In the genomic region with DNA sequence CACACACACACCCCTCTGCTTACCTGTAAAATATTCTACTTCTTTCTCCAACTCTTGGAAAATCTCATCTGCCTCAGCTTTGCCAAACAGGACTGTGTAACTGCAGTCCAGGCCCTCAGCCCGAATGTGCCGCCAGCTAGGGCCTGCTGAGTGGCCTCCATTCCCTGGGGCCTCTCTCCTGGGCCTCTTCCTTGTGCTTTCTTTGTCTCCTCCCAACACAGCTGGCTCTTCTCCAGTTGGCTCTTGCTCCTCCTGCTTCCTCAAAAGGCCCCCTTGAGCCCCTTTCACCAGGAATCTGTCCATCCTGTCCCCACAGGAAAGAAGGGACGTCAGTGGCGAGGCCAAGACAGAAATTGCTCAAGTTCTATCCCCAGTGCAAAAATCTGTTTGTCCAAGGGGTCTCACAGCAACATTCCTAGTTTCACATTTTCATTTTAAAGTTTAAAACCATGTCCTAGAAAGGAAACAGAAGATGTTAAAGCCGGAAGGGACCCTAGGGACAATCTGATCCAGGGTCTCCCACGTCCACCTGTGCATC, we compare ENCODE assay signal across 2 cellular contexts.
TF ChIP-seq lines count a peak whose summit lies in the region.

No MANE protein-coding gene starts in this region.

TF ChIP-seq in SK-N-SH, 30 proteins besides CTCF, POLR2A, EP300 and RAD21 (continued from another document):
- TF ChIP-seq, protein P1, sequence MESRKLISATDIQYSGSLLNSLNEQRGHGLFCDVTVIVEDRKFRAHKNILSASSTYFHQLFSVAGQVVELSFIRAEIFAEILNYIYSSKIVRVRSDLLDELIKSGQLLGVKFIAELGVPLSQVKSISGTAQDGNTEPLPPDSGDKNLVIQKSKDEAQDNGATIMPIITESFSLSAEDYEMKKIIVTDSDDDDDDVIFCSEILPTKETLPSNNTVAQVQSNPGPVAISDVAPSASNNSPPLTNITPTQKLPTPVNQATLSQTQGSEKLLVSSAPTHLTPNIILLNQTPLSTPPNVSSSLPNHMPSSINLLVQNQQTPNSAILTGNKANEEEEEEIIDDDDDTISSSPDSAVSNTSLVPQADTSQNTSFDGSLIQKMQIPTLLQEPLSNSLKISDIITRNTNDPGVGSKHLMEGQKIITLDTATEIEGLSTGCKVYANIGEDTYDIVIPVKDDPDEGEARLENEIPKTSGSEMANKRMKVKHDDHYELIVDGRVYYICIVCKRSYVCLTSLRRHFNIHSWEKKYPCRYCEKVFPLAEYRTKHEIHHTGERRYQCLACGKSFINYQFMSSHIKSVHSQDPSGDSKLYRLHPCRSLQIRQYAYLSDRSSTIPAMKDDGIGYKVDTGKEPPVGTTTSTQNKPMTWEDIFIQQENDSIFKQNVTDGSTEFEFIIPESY (IDR thresholded peaks at IDR 0.05; ENCODE audit: borderline replicate concordance, low read depth): no peak

TF ChIP-seq in SK-N-SH treated with all-trans-retinoic acid at 6 μM for 48 hours, 23 proteins besides CTCF, POLR2A, EP300 and RAD21 (continued from another document):
- TF ChIP-seq, protein P2, sequence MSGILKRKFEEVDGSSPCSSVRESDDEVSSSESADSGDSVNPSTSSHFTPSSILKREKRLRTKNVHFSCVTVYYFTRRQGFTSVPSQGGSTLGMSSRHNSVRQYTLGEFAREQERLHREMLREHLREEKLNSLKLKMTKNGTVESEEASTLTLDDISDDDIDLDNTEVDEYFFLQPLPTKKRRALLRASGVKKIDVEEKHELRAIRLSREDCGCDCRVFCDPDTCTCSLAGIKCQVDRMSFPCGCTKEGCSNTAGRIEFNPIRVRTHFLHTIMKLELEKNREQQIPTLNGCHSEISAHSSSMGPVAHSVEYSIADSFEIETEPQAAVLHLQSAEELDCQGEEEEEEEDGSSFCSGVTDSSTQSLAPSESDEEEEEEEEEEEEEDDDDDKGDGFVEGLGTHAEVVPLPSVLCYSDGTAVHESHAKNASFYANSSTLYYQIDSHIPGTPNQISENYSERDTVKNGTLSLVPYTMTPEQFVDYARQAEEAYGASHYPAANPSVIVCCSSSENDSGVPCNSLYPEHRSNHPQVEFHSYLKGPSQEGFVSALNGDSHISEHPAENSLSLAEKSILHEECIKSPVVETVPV (CRISPR knock-in tag; IDR thresholded peaks at IDR 0.05): no peak
- TF ChIP-seq ZNF70 (CRISPR knock-in tag; IDR thresholded peaks at IDR 0.05) (no peak), OSR1 (CRISPR knock-in tag; IDR thresholded peaks at IDR 0.05) (no peak), BACH2 (CRISPR knock-in tag; IDR thresholded peaks at IDR 0.05; ENCODE audit: borderline replicate concordance) (no peak), PPARA (CRISPR knock-in tag; IDR thresholded peaks at IDR 0.05; ENCODE audit: borderline replicate concordance) (no peak), RARB (CRISPR knock-in tag; IDR thresholded peaks at IDR 0.05) (no peak), SNAI2 (CRISPR knock-in tag; IDR thresholded peaks at IDR 0.05) (no peak)
- TF ChIP-seq, protein P3, sequence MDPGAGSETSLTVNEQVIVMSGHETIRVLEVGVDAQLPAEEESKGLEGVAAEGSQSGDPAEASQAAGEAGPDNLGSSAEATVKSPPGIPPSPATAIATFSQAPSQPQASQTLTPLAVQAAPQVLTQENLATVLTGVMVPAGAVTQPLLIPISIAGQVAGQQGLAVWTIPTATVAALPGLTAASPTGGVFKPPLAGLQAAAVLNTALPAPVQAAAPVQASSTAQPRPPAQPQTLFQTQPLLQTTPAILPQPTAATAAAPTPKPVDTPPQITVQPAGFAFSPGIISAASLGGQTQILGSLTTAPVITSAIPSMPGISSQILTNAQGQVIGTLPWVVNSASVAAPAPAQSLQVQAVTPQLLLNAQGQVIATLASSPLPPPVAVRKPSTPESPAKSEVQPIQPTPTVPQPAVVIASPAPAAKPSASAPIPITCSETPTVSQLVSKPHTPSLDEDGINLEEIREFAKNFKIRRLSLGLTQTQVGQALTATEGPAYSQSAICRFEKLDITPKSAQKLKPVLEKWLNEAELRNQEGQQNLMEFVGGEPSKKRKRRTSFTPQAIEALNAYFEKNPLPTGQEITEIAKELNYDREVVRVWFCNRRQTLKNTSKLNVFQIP (CRISPR knock-in tag; IDR thresholded peaks at IDR 0.05; ENCODE audit: borderline replicate concordance, low read depth): no peak
